Comparison of ENCODE assay signal across 1 cellular context in genomic region chr15:77819841-77820728, GRCh38.
TF ChIP-seq lines count a peak whose summit lies in the region.

No MANE protein-coding gene starts in this region.

TF ChIP-seq in HEK293, 187 proteins besides CTCF, POLR2A, EP300 and RAD21 (continued from another document and continues in another):
- 0 out of 2 replicates have a peak, but pooled peaks have one; percentile 4 for TF ChIP-seq YY1 (tag by site-specific recombination; IDR thresholded peaks at IDR 0.05)
- TF ChIP-seq SP7 (tag by site-specific recombination; IDR thresholded peaks at IDR 0.05): peak; percentile 11; the same call in 1 of the 2 replicates
- TF ChIP-seq ZNF530 (tag by site-specific recombination; IDR thresholded peaks at IDR 0.05; ENCODE audit: low read depth): no peak
- TF ChIP-seq, protein P1, sequence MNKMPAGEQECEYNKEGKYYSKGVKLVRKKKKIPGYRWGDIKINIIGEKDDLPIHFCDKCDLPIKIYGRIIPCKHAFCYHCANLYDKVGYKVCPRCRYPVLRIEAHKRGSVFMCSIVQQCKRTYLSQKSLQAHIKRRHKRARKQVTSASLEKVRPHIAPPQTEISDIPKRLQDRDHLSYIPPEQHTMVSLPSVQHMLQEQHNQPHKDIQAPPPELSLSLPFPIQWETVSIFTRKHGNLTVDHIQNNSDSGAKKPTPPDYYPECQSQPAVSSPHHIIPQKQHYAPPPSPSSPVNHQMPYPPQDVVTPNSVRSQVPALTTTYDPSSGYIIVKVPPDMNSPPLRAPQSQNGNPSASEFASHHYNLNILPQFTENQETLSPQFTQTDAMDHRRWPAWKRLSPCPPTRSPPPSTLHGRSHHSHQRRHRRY (tag by site-specific recombination; IDR thresholded peaks at IDR 0.05): no peak
- no peak; the same call in 1 of the 2 replicates for TF ChIP-seq INSM2 (tag by site-specific recombination; IDR thresholded peaks at IDR 0.05)
- no peak for TF ChIP-seq ZNF302 (tag by site-specific recombination; IDR thresholded peaks at IDR 0.05; ENCODE audit: low read depth)
- 0 out of 2 replicates have a peak, but pooled peaks have one; percentile 11 for TF ChIP-seq ZFHX2 (tag by site-specific recombination; conservative IDR thresholded peaks at IDR 0.05)
- no peak; the same call in 1 of the 2 replicates for TF ChIP-seq ZNF660 (tag by site-specific recombination; IDR thresholded peaks at IDR 0.05)
- TF ChIP-seq SCRT1 (tag by site-specific recombination; IDR thresholded peaks at IDR 0.05; ENCODE audit: borderline replicate concordance): no peak
- no peak for TF ChIP-seq REST (tag by site-specific recombination; IDR thresholded peaks at IDR 0.05)
- no peak for TF ChIP-seq ZNF184 (tag by site-specific recombination; IDR thresholded peaks at IDR 0.05)
- TF ChIP-seq ATF2 (tag by site-specific recombination; IDR thresholded peaks at IDR 0.05; ENCODE audit: low read depth): no peak
- TF ChIP-seq SP3 (tag by site-specific recombination; IDR thresholded peaks at IDR 0.05): peak; percentile 36; the same call in 1 of the 2 replicates
- no peak for TF ChIP-seq ZBTB21 (tag by site-specific recombination; IDR thresholded peaks at IDR 0.05)
- TF ChIP-seq, protein P2, sequence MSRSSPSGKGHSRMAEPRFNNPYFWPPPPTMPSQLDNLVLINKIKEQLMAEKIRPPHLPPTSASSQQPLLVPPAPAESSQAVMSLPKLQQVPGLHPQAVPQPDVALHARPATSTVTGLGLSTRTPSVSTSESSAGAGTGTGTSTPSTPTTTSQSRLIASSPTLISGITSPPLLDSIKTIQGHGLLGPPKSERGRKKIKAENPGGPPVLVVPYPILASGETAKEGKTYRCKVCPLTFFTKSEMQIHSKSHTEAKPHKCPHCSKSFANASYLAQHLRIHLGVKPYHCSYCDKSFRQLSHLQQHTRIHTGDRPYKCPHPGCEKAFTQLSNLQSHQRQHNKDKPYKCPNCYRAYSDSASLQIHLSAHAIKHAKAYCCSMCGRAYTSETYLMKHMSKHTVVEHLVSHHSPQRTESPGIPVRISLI (tag by site-specific recombination; IDR thresholded peaks at IDR 0.05): no peak
- TF ChIP-seq ZNF391 (tag by site-specific recombination; IDR thresholded peaks at IDR 0.05; ENCODE audit: borderline replicate concordance, low read depth): no peak
- no peak for TF ChIP-seq MZF1 (tag by site-specific recombination; IDR thresholded peaks at IDR 0.05; ENCODE audit: borderline replicate concordance)
- no peak for TF ChIP-seq TCF7L2 (IDR thresholded peaks at IDR 0.05; ENCODE audit: borderline replicate concordance, low read depth, low read length)
- TF ChIP-seq ZNF202 (tag by site-specific recombination; IDR thresholded peaks at IDR 0.05; ENCODE audit: borderline replicate concordance): no peak
- TF ChIP-seq ZNF623 (tag by site-specific recombination; IDR thresholded peaks at IDR 0.05): no peak
- no peak for TF ChIP-seq KLF7 (tag by site-specific recombination; IDR thresholded peaks at IDR 0.05; ENCODE audit: borderline replicate concordance)
- 0 out of 2 replicates have a peak, but pooled peaks have one; percentile 18 for TF ChIP-seq ZSCAN30 (tag by site-specific recombination; IDR thresholded peaks at IDR 0.05)
- TF ChIP-seq, protein P3, sequence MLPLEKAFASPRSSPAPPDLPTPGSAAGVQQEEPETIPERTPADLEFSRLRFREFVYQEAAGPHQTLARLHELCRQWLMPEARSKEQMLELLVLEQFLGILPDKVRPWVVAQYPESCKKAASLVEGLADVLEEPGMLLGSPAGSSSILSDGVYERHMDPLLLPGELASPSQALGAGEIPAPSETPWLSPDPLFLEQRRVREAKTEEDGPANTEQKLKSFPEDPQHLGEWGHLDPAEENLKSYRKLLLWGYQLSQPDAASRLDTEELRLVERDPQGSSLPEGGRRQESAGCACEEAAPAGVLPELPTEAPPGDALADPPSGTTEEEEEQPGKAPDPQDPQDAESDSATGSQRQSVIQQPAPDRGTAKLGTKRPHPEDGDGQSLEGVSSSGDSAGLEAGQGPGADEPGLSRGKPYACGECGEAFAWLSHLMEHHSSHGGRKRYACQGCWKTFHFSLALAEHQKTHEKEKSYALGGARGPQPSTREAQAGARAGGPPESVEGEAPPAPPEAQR (tag by site-specific recombination; IDR thresholded peaks at IDR 0.05): no peak
- TF ChIP-seq ZNF239 (tag by site-specific recombination; IDR thresholded peaks at IDR 0.05): no peak
- TF ChIP-seq ZNF777 (tag by site-specific recombination; IDR thresholded peaks at IDR 0.05; ENCODE audit: borderline replicate concordance): no peak
- TF ChIP-seq TRIM28 (IDR thresholded peaks at IDR 0.05; ENCODE audit: borderline replicate concordance, low read length): no peak
- TF ChIP-seq ZNF140 (tag by site-specific recombination; IDR thresholded peaks at IDR 0.05): no peak
- TF ChIP-seq SALL2 (tag by site-specific recombination; IDR thresholded peaks at IDR 0.05; ENCODE audit: borderline replicate concordance): no peak
- TF ChIP-seq KLF17 (tag by site-specific recombination; IDR thresholded peaks at IDR 0.05): no peak
- no peak for TF ChIP-seq BCL11B (tag by site-specific recombination; IDR thresholded peaks at IDR 0.05; ENCODE audit: low read depth)
- TF ChIP-seq, protein P4, sequence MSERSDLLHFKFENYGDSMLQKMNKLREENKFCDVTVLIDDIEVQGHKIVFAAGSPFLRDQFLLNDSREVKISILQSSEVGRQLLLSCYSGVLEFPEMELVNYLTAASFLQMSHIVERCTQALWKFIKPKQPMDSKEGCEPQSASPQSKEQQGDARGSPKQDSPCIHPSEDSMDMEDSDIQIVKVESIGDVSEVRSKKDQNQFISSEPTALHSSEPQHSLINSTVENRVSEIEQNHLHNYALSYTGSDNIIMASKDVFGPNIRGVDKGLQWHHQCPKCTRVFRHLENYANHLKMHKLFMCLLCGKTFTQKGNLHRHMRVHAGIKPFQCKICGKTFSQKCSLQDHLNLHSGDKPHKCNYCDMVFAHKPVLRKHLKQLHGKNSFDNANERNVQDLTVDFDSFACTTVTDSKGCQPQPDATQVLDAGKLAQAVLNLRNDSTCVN (tag by site-specific recombination; optimal IDR thresholded peaks at IDR 0.05): peak; percentile 82
- 0 out of 2 replicates have a peak, but pooled peaks have one; percentile 10 for TF ChIP-seq ZBTB7A (tag by site-specific recombination; IDR thresholded peaks at IDR 0.05; ENCODE audit: low read depth)
- TF ChIP-seq ZNF670 (tag by site-specific recombination; IDR thresholded peaks at IDR 0.05; ENCODE audit: low read depth): no peak
- no peak for TF ChIP-seq ZNF518A (tag by site-specific recombination; conservative IDR thresholded peaks at IDR 0.05; ENCODE audit: low read depth)
- TF ChIP-seq ZNF664 (tag by site-specific recombination; IDR thresholded peaks at IDR 0.05): no peak
- TF ChIP-seq ZNF366 (tag by site-specific recombination; conservative IDR thresholded peaks at IDR 0.05): no peak
- TF ChIP-seq, protein P5, sequence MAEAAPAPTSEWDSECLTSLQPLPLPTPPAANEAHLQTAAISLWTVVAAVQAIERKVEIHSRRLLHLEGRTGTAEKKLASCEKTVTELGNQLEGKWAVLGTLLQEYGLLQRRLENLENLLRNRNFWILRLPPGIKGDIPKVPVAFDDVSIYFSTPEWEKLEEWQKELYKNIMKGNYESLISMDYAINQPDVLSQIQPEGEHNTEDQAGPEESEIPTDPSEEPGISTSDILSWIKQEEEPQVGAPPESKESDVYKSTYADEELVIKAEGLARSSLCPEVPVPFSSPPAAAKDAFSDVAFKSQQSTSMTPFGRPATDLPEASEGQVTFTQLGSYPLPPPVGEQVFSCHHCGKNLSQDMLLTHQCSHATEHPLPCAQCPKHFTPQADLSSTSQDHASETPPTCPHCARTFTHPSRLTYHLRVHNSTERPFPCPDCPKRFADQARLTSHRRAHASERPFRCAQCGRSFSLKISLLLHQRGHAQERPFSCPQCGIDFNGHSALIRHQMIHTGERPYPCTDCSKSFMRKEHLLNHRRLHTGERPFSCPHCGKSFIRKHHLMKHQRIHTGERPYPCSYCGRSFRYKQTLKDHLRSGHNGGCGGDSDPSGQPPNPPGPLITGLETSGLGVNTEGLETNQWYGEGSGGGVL (tag by site-specific recombination; IDR thresholded peaks at IDR 0.05): peak; percentile 65; the same call in 1 of the 2 replicates
- TF ChIP-seq ZNF596 (tag by site-specific recombination; IDR thresholded peaks at IDR 0.05): no peak
- TF ChIP-seq ZNF248 (tag by site-specific recombination; IDR thresholded peaks at IDR 0.05): no peak
- TF ChIP-seq ZNF571 (tag by site-specific recombination; IDR thresholded peaks at IDR 0.05): no peak
